Comparison of ENCODE assay signal across 8 cellular contexts in the genomic region with DNA sequence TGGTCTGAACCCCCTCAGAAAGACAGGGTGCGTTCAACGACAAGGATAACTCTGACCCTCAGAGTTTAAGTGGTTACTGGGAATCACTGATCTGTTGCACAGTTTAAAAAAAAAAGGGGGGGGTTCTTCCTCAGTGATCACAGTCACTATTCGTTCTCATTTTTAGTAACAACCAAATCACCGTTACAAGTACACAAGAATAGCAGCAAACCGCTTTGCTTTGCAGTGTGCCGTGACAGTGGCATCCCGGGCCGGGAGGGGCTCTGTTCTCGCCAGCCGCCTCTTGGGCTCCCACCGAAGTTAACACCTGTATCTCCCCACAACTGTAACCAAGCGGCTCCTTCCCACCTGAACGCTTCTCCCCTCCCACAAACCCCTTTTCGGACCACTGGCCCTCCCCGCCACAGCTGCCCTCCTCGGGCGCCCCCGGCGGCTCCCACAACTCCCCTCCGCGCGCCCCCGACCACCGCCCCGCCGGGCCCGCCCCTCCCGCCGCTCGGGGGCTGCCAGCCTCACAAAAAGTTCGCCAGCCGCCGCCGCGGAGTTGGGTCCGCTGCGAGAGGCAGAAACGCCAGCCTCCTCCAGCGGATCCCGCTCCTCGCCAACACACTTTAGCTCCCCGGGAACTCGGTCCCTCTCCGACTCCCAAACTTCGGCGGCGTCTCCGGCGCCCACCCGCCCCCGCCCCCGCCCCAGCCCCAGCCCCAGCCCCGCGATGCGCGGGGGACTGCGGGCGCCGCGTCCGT. TPM values are rescaled to one million over a fixed set of nuclear protein-coding genes. Genes with fewer than 3 reads are reported as not detected.
DNase-seq lines count a peak whose midpoint lies in the region; ATAC-seq and TF ChIP-seq lines count a peak whose summit lies in the region.

No MANE protein-coding gene starts in this region.

- no peaks in the 10 kb centered on the region for H3K9me3 ChIP-seq in heart left ventricle

- peaks cover 0 to 44% (median 16%) of the 10 kb centered on the region in 12 donors for H3K4me1 ChIP-seq in heart left ventricle

- no peaks in the 10 kb centered on the region for H3K27me3 ChIP-seq in heart left ventricle

- peak; percentile 37 for ATAC-seq in HG02840 (IDR thresholded peaks at IDR 0.05; ENCODE audit: low FRiP score, unreplicated experiment)
- no peak for ATAC-seq in heart left ventricle

- DNase-seq in NCI-H524 (lab: John Stamatoyannopoulos, UW): peak; percentile 20 to 46
- DNase-seq in NCI-H524 treated with DMSO at 0.1 percent for 48 hours (lab: John Stamatoyannopoulos, UW): no peak
- peak; percentile 45 for DNase-seq in OCI-M1 (lab: John Stamatoyannopoulos, UW)
- DNase-seq in activated naive CD4-positive, alpha-beta T cell (lab: John Stamatoyannopoulos, UW): peak; percentile 15 to 47 (median 20)
- peak; percentile 43 to 69 (median 48) for DNase-seq in heart left ventricle
- peak; percentile 32 for DNase-seq in putamen (ENCODE audit: low spot score)
- DNase-seq in LoVo (ENCODE audit: low spot score): no peak

- H3K36me3 ChIP-seq in heart left ventricle: no peaks in the 10 kb centered on the region

- peak overlapping the region; percentile 64 to 100 (median 86) for H3K27ac ChIP-seq in heart left ventricle

- TF ChIP-seq POLR2A in heart left ventricle (IDR thresholded peaks at IDR 0.05): no peak

- intact Hi-C loops in heart left ventricle (cut with DNase I): loop anchor here (1.0 to 10.0 kb wide), 13 partner anchors 38 to 418 kb away; partner anchors contain the start of gene ATG10 (in 10 of the 10)

- 0 to 2% (median 1%) methylated on average over 37 to 61 of the region's 61 CpGs for WGBS in heart left ventricle, 4 donors

- peak overlapping the region; percentile 76 to 98 (median 82) for H3K4me3 ChIP-seq in heart left ventricle

- no peak for TF ChIP-seq CTCF in heart left ventricle (IDR thresholded peaks at IDR 0.05)

RNA-seq across cellular contexts. Expression of gene SSBP2, which starts 1.2 kb away (rescaled TPM):
- total RNA-seq in heart left ventricle: 10 to 100 TPM; 38.6 to 98.1 (median 50.7) TPM
- 10 to 100 TPM; 25.6 to 59.1 TPM for polyA plus RNA-seq in heart left ventricle

Comparison
In these comparisons a context has a peak if more than half of its experiments do, and no peak if none do; other contexts are left out.
1. DNase-seq: peak in NCI-H524 (2 of 2), OCI-M1 (single experiment), activated naive CD4-positive, alpha-beta T cell (4 of 4), heart left ventricle (5 of 5) and putamen (single experiment); none in NCI-H524 treated with DMSO at 0.1 percent for 48 hours (single experiment) and LoVo (single experiment).